In genomic region chr2:148643998-148644884, GRCh38 we compare ENCODE assay signal across 1 cellular context.
A peak's percentile ranks its signal among the peaks of the same experiment; 100 is the strongest.
TF ChIP-seq lines count a peak whose summit lies in the region.

TSS of gene EPC2 (plus strand) at chr2:148644751. CDS start at chr2:148645018, 267 bp downstream.

TF ChIP-seq in K562, 482 proteins besides CTCF, POLR2A, EP300 and RAD21 (continued from another document and continues in another):
- peak; percentile 80; the same call in 1 of the 2 replicates for TF ChIP-seq ZBTB2 (IDR thresholded peaks at IDR 0.05)
- no peak for TF ChIP-seq ZNF347 (CRISPR knock-in tag; IDR thresholded peaks at IDR 0.05; ENCODE audit: low read depth)
- TF ChIP-seq SREBF2 (CRISPR knock-in tag; IDR thresholded peaks at IDR 0.05), result no peak
- TF ChIP-seq ZNF766 (CRISPR knock-in tag; conservative IDR thresholded peaks at IDR 0.05), result peak; percentile 93
- TF ChIP-seq FIP1L1 (IDR thresholded peaks at IDR 0.05; ENCODE audit: low read depth, low read length, poor library complexity, severe bottlenecking), result peak; percentile 96
- peak in 1 of 2 experiments; percentile 45; a peak in 1 of 4 replicates for TF ChIP-seq SIN3A (IDR thresholded peaks at IDR 0.05; ENCODE audit: borderline replicate concordance in 2 of 2, control insufficient read depth in 1 of 2, low read depth in 2 of 2, low read length in 2 of 2)
- TF ChIP-seq PHF21A (IDR thresholded peaks at IDR 0.05; ENCODE audit: borderline replicate concordance, low read depth), result peak; percentile 54; the same call in 1 of the 2 replicates
- TF ChIP-seq EGR1 (conservative IDR thresholded peaks at IDR 0.05), result peak; percentile 89
- TF ChIP-seq ZKSCAN8 (CRISPR knock-in tag; IDR thresholded peaks at IDR 0.05), result no peak
- no peak for TF ChIP-seq DLX4 (CRISPR knock-in tag; IDR thresholded peaks at IDR 0.05)
- peak; percentile 82 for TF ChIP-seq FUS (optimal IDR thresholded peaks at IDR 0.05; ENCODE audit: low read depth, low read length)
- peak in 1 of 2 experiments; percentile 24; a peak in 2 of 4 replicates for TF ChIP-seq TEAD1 (CRISPR knock-in tag; IDR thresholded peaks at IDR 0.05)
- no peak; the same call in none of the 2 replicates for TF ChIP-seq ETS1 (conservative IDR thresholded peaks at IDR 0.05; ENCODE audit: control insufficient read depth, low read depth, low read length)
- no peak for TF ChIP-seq CREB5 (CRISPR knock-in tag; IDR thresholded peaks at IDR 0.05)
- TF ChIP-seq ZBTB7A (IDR thresholded peaks at IDR 0.05; ENCODE audit: borderline replicate concordance, control insufficient read depth, low read depth, low read length), result peak; percentile 81
- peak; percentile 79 for TF ChIP-seq LCOR (CRISPR knock-in tag; IDR thresholded peaks at IDR 0.05)
- no peak for TF ChIP-seq CHD7 (IDR thresholded peaks at IDR 0.05; ENCODE audit: low read depth, low read length)
- TF ChIP-seq ZNF655 (CRISPR knock-in tag; IDR thresholded peaks at IDR 0.05), result no peak
- peak; percentile 82 to 85 for TF ChIP-seq NRF1 (conservative IDR thresholded peaks at IDR 0.05 in 1 of 2, IDR thresholded peaks at IDR 0.05 in 1 of 2)
- no peak for TF ChIP-seq TAL1 (IDR thresholded peaks at IDR 0.05)
- no peak for TF ChIP-seq ZNF668 (CRISPR knock-in tag; IDR thresholded peaks at IDR 0.05)
- no peak for TF ChIP-seq YBX1 (IDR thresholded peaks at IDR 0.05)
- TF ChIP-seq FOXA3 (CRISPR knock-in tag; conservative IDR thresholded peaks at IDR 0.05 in 1 of 2, IDR thresholded peaks at IDR 0.05 in 1 of 2), result no peak; a peak in 1 of 4 replicates
- TF ChIP-seq ELK1 (CRISPR knock-in tag; IDR thresholded peaks at IDR 0.05), result no peak
- no peak for TF ChIP-seq DNMT1 (IDR thresholded peaks at IDR 0.05)
- TF ChIP-seq RBM14 (IDR thresholded peaks at IDR 0.05; ENCODE audit: borderline replicate concordance, insufficient read depth, low read depth, low read length), result no peak
- TF ChIP-seq ZBTB12 (CRISPR knock-in tag; IDR thresholded peaks at IDR 0.05), result no peak
- no peak for TF ChIP-seq BRF2 (IDR thresholded peaks at IDR 0.05; ENCODE audit: borderline replicate concordance, insufficient read depth, insufficient read length)
- TF ChIP-seq KLF1 (tag; IDR thresholded peaks at IDR 0.05), result no peak
- TF ChIP-seq POLR3A (IDR thresholded peaks at IDR 0.05; ENCODE audit: borderline replicate concordance, extremely low read depth, insufficient read depth, insufficient read length), result no peak
- peak; percentile 81; the same call in 1 of the 2 replicates for TF ChIP-seq ZNF589 (CRISPR knock-in tag; IDR thresholded peaks at IDR 0.05; ENCODE audit: low read depth)
- TF ChIP-seq CCNT2 (IDR thresholded peaks at IDR 0.05; ENCODE audit: borderline replicate concordance, extremely low read depth, insufficient read length, low read depth, low read length), result peak; percentile 88
- TF ChIP-seq CEBPG (CRISPR knock-in tag; IDR thresholded peaks at IDR 0.05), result no peak
- no peak for TF ChIP-seq CEBPG (tag; conservative IDR thresholded peaks at IDR 0.05 in 1 of 2, IDR thresholded peaks at IDR 0.05 in 1 of 2)
- no peak for TF ChIP-seq SMC3 (conservative IDR thresholded peaks at IDR 0.05; ENCODE audit: insufficient read depth, low read depth, low read length)
- peak; percentile 21; the same call in 1 of the 2 replicates for TF ChIP-seq CREB1 (IDR thresholded peaks at IDR 0.05)
- no peak for TF ChIP-seq CREB1 (CRISPR knock-in tag; IDR thresholded peaks at IDR 0.05)
- no peak for TF ChIP-seq CC2D1A (IDR thresholded peaks at IDR 0.05)
- TF ChIP-seq ZNF75A (CRISPR knock-in tag; IDR thresholded peaks at IDR 0.05), result no peak
